In the genomic region with DNA sequence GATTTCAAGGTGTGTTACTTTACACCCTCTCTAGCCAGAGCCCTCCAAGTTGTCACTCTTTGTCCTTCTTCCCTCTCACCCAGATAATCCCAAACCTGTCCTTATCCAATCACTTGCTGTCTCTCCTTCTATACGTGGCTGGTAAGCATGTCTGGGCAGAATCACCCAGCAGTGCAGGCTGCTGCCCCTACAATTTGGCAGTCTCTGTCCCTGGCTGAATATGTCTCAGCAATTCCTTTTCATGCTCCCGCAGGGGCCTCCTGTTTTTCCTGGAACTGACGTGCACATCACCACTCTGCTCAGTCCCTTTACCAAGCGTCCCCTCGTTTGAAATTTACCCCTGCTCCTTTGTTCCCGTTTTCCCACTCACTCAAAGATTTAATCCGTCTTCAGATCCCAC, we compare ENCODE assay signal across 24 cellular contexts.
DNase-seq lines count a peak whose midpoint lies in the region; ATAC-seq and TF ChIP-seq lines count a peak whose summit lies in the region.
"Had no signal": no experiment of that assay in that cellular context is flagged by ENCODE, and none has a peak within 500 bp of the region (broad histone marks: within the 10 kb centered on the region; RNA-seq: fewer than 3 reads in every experiment).

No MANE protein-coding gene starts in this region.

- no peak for TF ChIP-seq CTCF in cardiac muscle cell (IDR thresholded peaks at IDR 0.05; ENCODE audit: low read depth, low read length)
- no peak for TF ChIP-seq CTCF in neural progenitor cell (IDR thresholded peaks at IDR 0.05)

- peak overlapping the region; percentile 23 for H2AFZ ChIP-seq in neural progenitor cell (replicated peaks)
- H2AFZ ChIP-seq: GM23248 had no signal

- intact Hi-C loops in left ventricle myocardium superior (cut with micrococcal nuclease), result no loop called here

- no peak for DNase-seq in cardiac muscle cell (ENCODE audit: low read depth in 1 of 2, low spot score in 1 of 2)
- DNase-seq in left ventricle myocardium superior, result no peak
- DNase-seq in epithelial cell of prostate (ENCODE audit: low read depth, low spot score), result no peak
- no peak for DNase-seq in neural progenitor cell (ENCODE audit: low spot score)
- no peak for DNase-seq in NCI-H524 treated with DMSO at 0.1 percent for 48 hours (lab: John Stamatoyannopoulos, UW)
- DNase-seq in NCI-H345 (lab: John Stamatoyannopoulos, UW), result no peak
- DNase-seq in GOT3 (lab: John Stamatoyannopoulos, UW), result no peak
- DNase-seq: 8988T; AML-193; Calu3; CD8-positive, alpha-beta memory T cell; DMS153; HCEC 1CT; MV-4-11; NCI-H1694; NCI-H2081 treated with DMSO at 0.1 percent for 48 hours; NCI-H2171 treated with DMSO at 0.1 percent for 48 hours; NCI-H446; NCI-H526 treated with DMSO at 0.1 percent for 48 hours; Right ventricle myocardium superior had no signal

- H3K36me3 Mint-ChIP-seq in neural progenitor cell, result peaks cover 2% of the 10 kb centered on the region
- H3K36me3 Mint-ChIP-seq: IgD-negative memory B cell had no signal

- no peaks in the 10 kb centered on the region for H3K27me3 Mint-ChIP-seq in neural progenitor cell (ENCODE audit: insufficient read depth, low read depth)
- H3K27me3 Mint-ChIP-seq: CD8-positive, alpha-beta memory T cell had no signal

- peaks cover 4% of the 10 kb centered on the region for H3K4me1 Mint-ChIP-seq in neural progenitor cell
- H3K4me1 Mint-ChIP-seq: IgD-negative memory B cell had no signal

- H3K4me2 ChIP-seq in neural progenitor cell, result peak overlapping the region; percentile 42

- no peak overlapping the region for H3K4me3 Mint-ChIP-seq in neural progenitor cell
- H3K4me3 Mint-ChIP-seq: CD8-positive, alpha-beta memory T cell; IgD-negative memory B cell had no signal

- H3K4me1 ChIP-seq in cardiac muscle cell (ENCODE audit: low read depth) (peaks cover 39% of the 10 kb centered on the region), neural progenitor cell (peaks cover 21% of the 10 kb centered on the region)

- H3K9ac ChIP-seq in neural progenitor cell, result no peak overlapping the region
- H3K9ac ChIP-seq: GM23248 had no signal

- H3K79me2 ChIP-seq in neural progenitor cell (ENCODE audit: low read depth), result no peaks in the 10 kb centered on the region

- H3K27me3 ChIP-seq in cardiac muscle cell, result no peaks in the 10 kb centered on the region
- H3K27me3 ChIP-seq in neural progenitor cell, result no peaks in the 10 kb centered on the region

- ATAC-seq in left ventricle myocardium superior (no peak), HG02678 (IDR thresholded peaks at IDR 0.05; ENCODE audit: unreplicated experiment) (no peak)

- H3F3A ChIP-seq in neural progenitor cell (ENCODE audit: low read depth), result no peaks in the 10 kb centered on the region

- no peaks in the 10 kb centered on the region for H4K20me1 ChIP-seq in neural progenitor cell (ENCODE audit: low read depth)

- no peak overlapping the region for H3K27ac Mint-ChIP-seq in neural progenitor cell
- H3K27ac Mint-ChIP-seq: CD8-positive, alpha-beta memory T cell; IgD-negative memory B cell had no signal

- H3K9me3 ChIP-seq in cardiac muscle cell (ENCODE audit: low read depth) (peaks cover 2% of the 10 kb centered on the region), neural progenitor cell (ENCODE audit: low read depth) (no peaks in the 10 kb centered on the region)

- no peak overlapping the region for H3K4me3 ChIP-seq in cardiac muscle cell
- no peak overlapping the region for H3K4me3 ChIP-seq in neural progenitor cell
- H3K4me3 ChIP-seq: GM23248 had no signal

- H3K9me3 Mint-ChIP-seq in neural progenitor cell, result no peaks in the 10 kb centered on the region
- H3K9me3 Mint-ChIP-seq: CD8-positive, alpha-beta memory T cell had no signal

- H3K36me3 ChIP-seq in cardiac muscle cell (no peaks in the 10 kb centered on the region), neural progenitor cell (no peaks in the 10 kb centered on the region)

- H3K27ac ChIP-seq in cardiac muscle cell (peak overlapping the region; percentile 23), epithelial cell of prostate (peak overlapping the region; percentile 17), neural progenitor cell (no peak overlapping the region)
- H3K27ac ChIP-seq: C4-2B, GM23248 had no signal
